Comparison of ENCODE assay signal across 8 cellular contexts in the genomic region with DNA sequence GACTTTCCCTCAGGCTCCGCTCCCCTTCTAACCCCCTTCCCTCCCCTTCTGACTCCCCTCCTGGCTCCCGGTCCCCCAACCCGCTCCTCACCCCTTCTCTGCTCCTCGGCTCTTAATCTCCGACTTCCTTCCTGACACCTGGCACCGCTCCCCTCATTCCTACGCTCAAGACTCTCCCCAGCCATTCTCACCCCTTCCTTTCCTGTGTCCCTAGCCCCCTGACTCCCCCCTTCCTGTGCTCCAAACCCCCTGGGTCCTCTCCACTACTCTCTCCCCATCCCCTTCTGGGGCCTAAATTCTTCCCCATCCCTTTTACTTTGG. TPM values are rescaled to one million over a fixed set of nuclear protein-coding genes. Genes with fewer than 3 reads are reported as not detected.
DNase-seq lines count a peak whose midpoint lies in the region; ATAC-seq and TF ChIP-seq lines count a peak whose summit lies in the region.

No MANE protein-coding gene starts in this region.

- H3K79me1 ChIP-seq in trophoblast cell (ENCODE audit: low read length), result peaks cover 8% of the 10 kb centered on the region

- H3K36me3 ChIP-seq in Peyer's patch (peaks cover 0 to 31% (median 0%) of the 10 kb centered on the region in 3 donors), trophoblast cell (ENCODE audit: control insufficient read depth in 1 of 2, insufficient read depth in 2 of 2, low read length in 2 of 2) (peaks cover 28 to 29% of the 10 kb centered on the region in 2 experiments)

- H4K8ac ChIP-seq in trophoblast cell (ENCODE audit: low read depth, low read length), result peak overlapping the region; percentile 99

- H4K91ac ChIP-seq in trophoblast cell (ENCODE audit: low read depth, low read length), result peak overlapping the region; percentile 96

- DNase-seq in ELR (ENCODE audit: low read depth) (peak; percentile 27), Peyer's patch (no peak), epithelial cell of proximal tubule (ENCODE audit: low read depth) (no peak), trophoblast cell (no peak), cerebellar cortex (ENCODE audit: low spot score) (no peak), OCI-M2 (lab: John Stamatoyannopoulos, UW; ENCODE audit: unreplicated experiment) (no peak)

- peak overlapping the region; percentile 34 for H3K9ac ChIP-seq in trophoblast cell (ENCODE audit: low read length)

- H2BK5ac ChIP-seq in trophoblast cell (ENCODE audit: low read depth, low read length, poor library complexity), result peak overlapping the region; percentile 76

- H3K4me1 ChIP-seq in Peyer's patch (peaks cover 0 to 13% (median 4%) of the 10 kb centered on the region in 4 donors), trophoblast cell (ENCODE audit: control insufficient read depth in 1 of 2, insufficient read depth in 2 of 2, low read length in 2 of 2) (peaks cover 3 to 7% of the 10 kb centered on the region in 2 experiments)

- no peaks in the 10 kb centered on the region for H3K27me3 ChIP-seq in Peyer's patch
- H3K27me3 ChIP-seq in trophoblast cell (ENCODE audit: insufficient read depth, low read length), result no peaks in the 10 kb centered on the region

- peak overlapping the region; percentile 77 for H3K4me2 ChIP-seq in trophoblast cell (ENCODE audit: low read length)

- peak overlapping the region; percentile 77 for H2AK5ac ChIP-seq in trophoblast cell (ENCODE audit: low read length)

- H3K14ac ChIP-seq in trophoblast cell (ENCODE audit: low read length), result peak overlapping the region; percentile 98

- TF ChIP-seq POLR2A in Peyer's patch (IDR thresholded peaks at IDR 0.05), result no peak

- peak overlapping the region; percentile 95 for H4K12ac ChIP-seq in trophoblast cell (ENCODE audit: low read depth, low read length)

- H3K9me3 ChIP-seq in Peyer's patch (no peaks in the 10 kb centered on the region), trophoblast cell (ENCODE audit: insufficient read depth, low read depth, low read length) (peaks cover 2% of the 10 kb centered on the region)

- peak overlapping the region; percentile 97 for H3K18ac ChIP-seq in trophoblast cell (ENCODE audit: low read length)

- ATAC-seq in HG03460 (IDR thresholded peaks at IDR 0.05; ENCODE audit: unreplicated experiment), result no peak
- no peak for ATAC-seq in GM21528 (IDR thresholded peaks at IDR 0.05; ENCODE audit: low FRiP score, unreplicated experiment)

- TF ChIP-seq CTCF in Peyer's patch (IDR thresholded peaks at IDR 0.05), result no peak
- TF ChIP-seq CTCF in epithelial cell of proximal tubule (conservative IDR thresholded peaks at IDR 0.05; ENCODE audit: low read depth, low read length), result no peak

- no peak overlapping the region for H2BK12ac ChIP-seq in trophoblast cell (ENCODE audit: low read length)

- peak overlapping the region; percentile 84 for H2BK120ac ChIP-seq in trophoblast cell (ENCODE audit: insufficient read depth, low read length, poor library complexity)

- no peak overlapping the region for H3K23ac ChIP-seq in trophoblast cell (ENCODE audit: low read length)

- H3K27ac ChIP-seq in Peyer's patch, result peak overlapping the region; percentile 75 to 92 (median 88)
- H3K27ac ChIP-seq in trophoblast cell (ENCODE audit: low read depth, low read length), result no peak overlapping the region

- H3K4me3 ChIP-seq in Peyer's patch, result peak overlapping the region; percentile 52 to 100 (median 92)
- H3K4me3 ChIP-seq in epithelial cell of proximal tubule (ENCODE audit: low read depth, low read length), result peak overlapping the region; percentile 73
- H3K4me3 ChIP-seq in trophoblast cell (ENCODE audit: low read depth, low read length), result peak overlapping the region; percentile 92

- H3K4ac ChIP-seq in trophoblast cell (ENCODE audit: low read depth, low read length), result peak overlapping the region; percentile 88

- H2AFZ ChIP-seq in trophoblast cell (ENCODE audit: insufficient read depth, low read length, poor library complexity), result peak overlapping the region; percentile 97

- no CpG with 5 or more reads among the region's 7 CpGs for WGBS in trophoblast cell (ENCODE audit: extremely low coverage, insufficient coverage, insufficient read length)

- H3K79me2 ChIP-seq in trophoblast cell (ENCODE audit: control insufficient read depth, insufficient read depth, low read length, poor library complexity), result peaks cover 10% of the 10 kb centered on the region

RNA-seq across cellular contexts. Expression of a gene that starts 0.7 kb away (rescaled TPM):
- total RNA-seq in Peyer's patch, result 10 to 100 TPM; 62.9 to 79.9 (median 69.8) TPM
- 102 and 237 TPM in 2 replicates for total RNA-seq in epithelial cell of proximal tubule
- polyA plus RNA-seq in trophoblast cell (2013), result 183 and 186 TPM in 2 replicates

RNA-seq across cellular contexts. Expression of a gene that starts 10.6 kb away (rescaled TPM):
- 100 to 1,000 TPM in 2 of 4 donors, 10 to 100 TPM in 2; 51.2 to 121 (median 108) TPM for total RNA-seq in Peyer's patch
- total RNA-seq in epithelial cell of proximal tubule, result 56.4 and 80.7 TPM in 2 replicates
- 42.3 and 44.2 TPM in 2 replicates for polyA plus RNA-seq in trophoblast cell (2013)

RNA-seq across cellular contexts. Expression of a gene that starts 13.7 kb away (rescaled TPM):
- total RNA-seq in Peyer's patch (1 to 10 TPM in 3 of 4 donors, under 1 TPM in 1; 0.83 to 5.2 (median 2.2) TPM), epithelial cell of proximal tubule (0.58 and 5.2 TPM in 2 replicates)
- 0.82 and 0.99 TPM in 2 replicates for polyA plus RNA-seq in trophoblast cell (2013)

RNA-seq across cellular contexts. Expression of a gene that starts 28.6 kb away (rescaled TPM):
- total RNA-seq in Peyer's patch (under 1 TPM in 1 of 4 donors, not detected in 3; 0.67 TPM), epithelial cell of proximal tubule (not detected in 2 replicates)
- polyA plus RNA-seq in trophoblast cell (2013), result 0.18 and 0.21 TPM in 2 replicates

RNA-seq across cellular contexts. Expression of a gene that starts 31.0 kb away (rescaled TPM):
- total RNA-seq in Peyer's patch (10 to 100 TPM; 36.3 to 97.4 (median 54.0) TPM), epithelial cell of proximal tubule (42.1 and 42.2 TPM in 2 replicates)
- 66.7 and 70.2 TPM in 2 replicates for polyA plus RNA-seq in trophoblast cell (2013)
